Comparison of ENCODE assay signal across 17 cellular contexts in the genomic region with DNA sequence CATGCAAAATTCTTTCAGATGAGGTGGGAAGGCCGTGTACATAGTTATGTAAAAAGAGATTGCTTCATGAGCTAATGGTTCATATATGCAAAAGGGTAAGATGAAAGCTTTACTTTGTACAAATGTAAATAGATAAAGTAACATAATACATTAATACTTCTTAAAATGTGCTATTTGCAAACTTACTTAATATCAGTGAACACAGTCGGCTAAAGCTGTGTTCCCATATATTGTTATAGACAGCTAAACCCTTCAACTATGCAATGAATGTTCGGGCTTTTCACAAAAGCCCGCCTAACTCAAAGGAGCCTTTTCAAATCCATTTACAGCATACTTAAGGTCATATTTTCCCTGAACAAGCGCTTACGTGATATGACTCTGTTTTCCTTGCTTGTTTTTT.
DNase-seq lines count a peak whose midpoint lies in the region; ATAC-seq, FAIRE-seq and TF ChIP-seq lines count a peak whose summit lies in the region.
"Had no signal": no experiment of that assay in that cellular context is flagged by ENCODE, and none has a peak within 500 bp of the region (broad histone marks: within the 10 kb centered on the region; RNA-seq: fewer than 3 reads in every experiment).

No MANE protein-coding gene starts in this region.

- H3K36me3 ChIP-seq in mammary epithelial cell (ENCODE audit: insufficient read depth, low read length) (peaks cover under 1% of the 10 kb centered on the region), breast epithelium (no peaks in the 10 kb centered on the region)

- peaks cover 24% of the 10 kb centered on the region for H3K4me1 Mint-ChIP-seq in T-helper 17 cell
- H3K4me1 Mint-ChIP-seq in effector memory CD8-positive, alpha-beta T cell (ENCODE audit: low read depth in 2 of 2), result peaks cover 0 to 19% of the 10 kb centered on the region in 2 donors

- H4K20me1 ChIP-seq in mammary epithelial cell (ENCODE audit: insufficient read depth, low read length), result no peaks in the 10 kb centered on the region

- H3K9me3 ChIP-seq in mammary epithelial cell (replicated peaks; ENCODE audit: insufficient read depth, low read length) (no peaks in the 10 kb centered on the region), breast epithelium (no peaks in the 10 kb centered on the region), T-helper 17 cell (ENCODE audit: control insufficient read depth, low read length, poor library complexity, severe bottlenecking) (no peaks in the 10 kb centered on the region)
- H3K9me3 ChIP-seq: BLaER1 had no signal

- 92% methylated on average over 6 of the region's 6 CpGs for WGBS in mammary epithelial cell (ENCODE audit: low coverage, missing lambda C conversion rate)

- H3K4me3 Mint-ChIP-seq in T-helper 17 cell, result no peak overlapping the region
- H3K4me3 Mint-ChIP-seq in effector memory CD8-positive, alpha-beta T cell, result no peak overlapping the region

- no peak overlapping the region for H2AFZ ChIP-seq in mammary epithelial cell (ENCODE audit: low read depth, low read length)

- CTCF ChIA-PET in mammary epithelial cell (lab: Charles Lee; ENCODE audit: low non-redundant PET), result no interaction called here

- TF ChIP-seq POLR2A in breast epithelium (IDR thresholded peaks at IDR 0.05), result no peak
- no peak for TF ChIP-seq POLR2A in H54 (IDR thresholded peaks at IDR 0.05; ENCODE audit: low read depth, low read length)

- TF ChIP-seq CTCF in mammary epithelial cell (conservative IDR thresholded peaks at IDR 0.05 in 1 of 2, IDR thresholded peaks at IDR 0.05 in 1 of 2; ENCODE audit: extremely low read depth in 1 of 2, insufficient read depth in 1 of 2, low read depth in 1 of 2, low read length in 2 of 2), result no peak
- TF ChIP-seq CTCF in breast epithelium (IDR thresholded peaks at IDR 0.05), result no peak
- no peak for TF ChIP-seq CTCF in GM10266 (IDR thresholded peaks at IDR 0.05; ENCODE audit: control insufficient read depth, insufficient read depth, low read depth, missing control alignments)

- H3K9me3 Mint-ChIP-seq in effector memory CD8-positive, alpha-beta T cell, result no peaks in the 10 kb centered on the region

- no peak overlapping the region for H3K4me2 ChIP-seq in mammary epithelial cell (ENCODE audit: insufficient read depth, low read depth, low read length)
- H3K4me2 ChIP-seq: BLaER1 had no signal

- H3K27ac Mint-ChIP-seq in T-helper 17 cell, result peak overlapping the region; percentile 71
- peak overlapping the region; percentile 41 to 69 for H3K27ac Mint-ChIP-seq in effector memory CD8-positive, alpha-beta T cell

- no peaks in the 10 kb centered on the region for H3K27me3 ChIP-seq in mammary epithelial cell (ENCODE audit: insufficient read depth, low read length)
- no peaks in the 10 kb centered on the region for H3K27me3 ChIP-seq in breast epithelium
- H3K27me3 ChIP-seq: BLaER1 had no signal

- TSS peak; percentile 31 for BruUV-seq in mammary epithelial cell (replicated peaks; lab: Mats Ljungman, UMichigan)

- FAIRE-seq in H54 (lab: Jason Lieb, UNC), result no peak
- FAIRE-seq: H1 had no signal

- H3K4me1 ChIP-seq in mammary epithelial cell (ENCODE audit: insufficient read depth, low read length) (no peaks in the 10 kb centered on the region), breast epithelium (no peaks in the 10 kb centered on the region)
- H3K4me1 ChIP-seq: BLaER1 had no signal

- H3K4me3 ChIP-seq in mammary epithelial cell (replicated peaks in 1 of 3; ENCODE audit: insufficient read depth in 1 of 3, low read depth in 2 of 3, low read length in 3 of 3), result no peak overlapping the region
- H3K4me3 ChIP-seq in breast epithelium, result no peak overlapping the region
- H3K4me3 ChIP-seq: BLaER1 had no signal

- H3K27ac ChIP-seq in mammary epithelial cell (ENCODE audit: insufficient read depth, low read depth, low read length), result no peak overlapping the region
- H3K27ac ChIP-seq in breast epithelium, result no peak overlapping the region
- H3K27ac ChIP-seq: 22Rv1, BLaER1, HL-60 had no signal

- H3K9ac ChIP-seq in mammary epithelial cell (ENCODE audit: insufficient read depth, low read length), result no peak overlapping the region
- H3K9ac ChIP-seq: BLaER1 had no signal

- H3K79me2 ChIP-seq in mammary epithelial cell (ENCODE audit: insufficient read depth, low read length), result no peaks in the 10 kb centered on the region

- in situ Hi-C loops in mammary epithelial cell (cut with MboI; ENCODE audit: low sequenced_read_pairs in 2 of 2), result no loop called here

- ATAC-seq in T-helper 17 cell, result no peak
- ATAC-seq in effector memory CD8-positive, alpha-beta T cell (replicated peaks), result no peak
- ATAC-seq: HCT116 had no signal

- dilution Hi-C loops in mammary epithelial cell (cut with HindIII; ENCODE audit: low sequenced_read_pairs), result no loop called here

- no peaks in the 10 kb centered on the region for H3K27me3 Mint-ChIP-seq in T-helper 17 cell
- no peaks in the 10 kb centered on the region for H3K27me3 Mint-ChIP-seq in effector memory CD8-positive, alpha-beta T cell

- intact Hi-C loops in mammary epithelial cell (cut with micrococcal nuclease), result no loop called here
- intact Hi-C loops in breast epithelium (cut with DNase I; ENCODE audit: low total_unique reads), result no loop called here

- DNase-seq in mammary epithelial cell, result no peak
- no peak for DNase-seq in breast epithelium (ENCODE audit: low spot score in 2 of 2)
- no peak for DNase-seq in T-helper 17 cell
- DNase-seq in effector memory CD8-positive, alpha-beta T cell, result no peak
- DNase-seq in GM10266 (ENCODE audit: extremely low spot score), result no peak
- DNase-seq in NCI-H345 (lab: John Stamatoyannopoulos, UW), result no peak
- DNase-seq in Kasumi-1 (lab: John Stamatoyannopoulos, UW), result no peak
- DNase-seq in H54 (ENCODE audit: insufficient read length, low spot score), result no peak
- DNase-seq: AML-193, DMS79, IMR-90, KG1 had no signal

- peaks cover 4% of the 10 kb centered on the region for H3K36me3 Mint-ChIP-seq in T-helper 17 cell (ENCODE audit: low read depth)
- peaks cover 56% of the 10 kb centered on the region for H3K36me3 Mint-ChIP-seq in effector memory CD8-positive, alpha-beta T cell (ENCODE audit: insufficient read depth)
